Comparison of ENCODE assay signal across 20 cellular contexts in the genomic region with DNA sequence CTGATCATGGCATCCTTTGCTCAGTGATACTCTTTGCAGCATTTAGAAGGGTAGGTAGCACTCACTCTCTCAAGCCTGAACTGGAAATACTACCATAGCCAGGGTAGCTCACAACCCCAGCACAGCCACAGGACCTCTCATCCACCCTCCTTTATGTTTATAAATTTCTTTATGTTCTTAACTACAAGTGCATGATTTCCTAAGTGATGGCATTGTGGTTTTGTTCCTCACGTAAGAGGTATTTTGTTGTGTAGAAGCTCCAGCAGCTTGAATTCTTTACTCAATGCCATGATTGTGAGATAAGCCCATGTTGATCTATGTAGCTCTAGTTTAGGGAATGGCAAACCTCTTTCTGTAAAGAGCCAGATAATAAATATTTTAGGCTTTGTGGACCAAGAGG. TPM values are rescaled to one million over a fixed set of nuclear protein-coding genes. Genes with fewer than 3 reads are reported as not detected.
DNase-seq lines count a peak whose midpoint lies in the region; ATAC-seq and TF ChIP-seq lines count a peak whose summit lies in the region.
"Had no signal": no experiment of that assay in that cellular context is flagged by ENCODE, and none has a peak within 500 bp of the region (broad histone marks: within the 10 kb centered on the region; RNA-seq: fewer than 3 reads in every experiment).

No MANE protein-coding gene starts in this region.

- H3K27ac Mint-ChIP-seq in natural killer cell = no peak overlapping the region
- H3K27ac Mint-ChIP-seq: activated T-helper 1 cell treated with anti-CD3 and anti-CD28 coated beads, Interleukin-12 subunit alpha, Interleukin-12 subunit beta, Interleukin-2, Interleukin-4 antibody, amounts not matched to agents 30 ng/mL and 10 ng/mL and 1 ng/mL, durations not matched to agents 14 hours and 24 hours and 36 hours had no signal

- H3K27ac ChIP-seq in BLaER1 treated with 17β-estradiol and CSF1 and Interleukin-3, amounts not matched to agents 10 nM and 100 nM = peak overlapping the region in 6 of 11 experiments; percentile 41 to 75 (median 58); a peak in 10 of 22 replicates
- peak overlapping the region; percentile 56 for H3K27ac ChIP-seq in KOPT-K1 (ENCODE audit: low read depth, low read length, poor library complexity, severe bottlenecking)
- H3K27ac ChIP-seq in brain microvascular endothelial cell = peak overlapping the region; percentile 34
- H3K27ac ChIP-seq in psoas muscle = peak overlapping the region; percentile 82
- no peak overlapping the region for H3K27ac ChIP-seq in caudate nucleus (ENCODE audit: low read depth, low read length)
- H3K27ac ChIP-seq: esophagus muscularis mucosa had no signal

- in situ Hi-C loops in brain microvascular endothelial cell (cut with HindIII; ENCODE audit: low pct_ligation_motif_present, low sequenced_read_pairs) = loop anchor here (25.0 kb wide), 1 partner anchor 147 kb away; no protein-coding TSS in a partner anchor

- no peak overlapping the region for H3K4me3 ChIP-seq in BLaER1 treated with 17β-estradiol and CSF1 and Interleukin-3, amounts not matched to agents 10 nM and 100 nM
- no peak overlapping the region for H3K4me3 ChIP-seq in brain microvascular endothelial cell (ENCODE audit: low read depth, low read length)
- H3K4me3 ChIP-seq in psoas muscle = no peak overlapping the region
- H3K4me3 ChIP-seq in lower leg skin (ENCODE audit: low read depth, poor library complexity, severe bottlenecking) = no peak overlapping the region
- H3K4me3 ChIP-seq: esophagus muscularis mucosa, skin epidermis had no signal

- no peak for TF ChIP-seq CTCF in brain microvascular endothelial cell (IDR thresholded peaks at IDR 0.05; ENCODE audit: low read depth, low read length, missing control alignments)
- no peak for TF ChIP-seq CTCF in psoas muscle (IDR thresholded peaks at IDR 0.05)
- no peak for TF ChIP-seq CTCF in lower leg skin (IDR thresholded peaks at IDR 0.05)
- no peak for TF ChIP-seq CTCF in natural killer cell (IDR thresholded peaks at IDR 0.05)

- peak overlapping the region in 4 of 11 experiments; percentile 15 to 57 (median 38); a peak in 6 of 22 replicates for H3K9ac ChIP-seq in BLaER1 treated with 17β-estradiol and CSF1 and Interleukin-3, amounts not matched to agents 10 nM and 100 nM

- intact Hi-C loops in psoas muscle (cut with DNase I) (loop anchor here (2.0 to 5.0 kb wide), 3 partner anchors 67 to 141 kb away; a partner anchor contains a TSS), lower leg skin (cut with DNase I; ENCODE audit: low total_unique reads) (loop anchor here (10.0 kb wide), 1 partner anchor 145 kb away; no protein-coding TSS in a partner anchor), natural killer cell (cut with micrococcal nuclease) (loop anchor here (2.0 kb wide), 1 partner anchor 49 kb away; no protein-coding TSS in a partner anchor)

- no peaks in the 10 kb centered on the region for H4K20me1 ChIP-seq in BLaER1 treated with 17β-estradiol and CSF1 and Interleukin-3, amounts not matched to agents 10 nM and 100 nM

- H3K4me2 ChIP-seq in BLaER1 treated with 17β-estradiol and CSF1 and Interleukin-3, amounts not matched to agents 10 nM and 100 nM = peak overlapping the region in 9 of 11 experiments; percentile 68 to 91 (median 81); a peak in 17 of 22 replicates

- H3K4me3 Mint-ChIP-seq in natural killer cell = no peak overlapping the region
- H3K4me3 Mint-ChIP-seq: activated CD4-positive, alpha-beta T cell treated with anti-CD3 and anti-CD28 coated beads, Interleukin-2, amount 10 ng/mL, durations not matched to agents 7 days and 5 days; activated T-helper 1 cell treated with anti-CD3 and anti-CD28 coated beads, Interleukin-12 subunit alpha, Interleukin-12 subunit beta, Interleukin-2, Interleukin-4 antibody, amounts not matched to agents 30 ng/mL and 10 ng/mL and 1 ng/mL, durations not matched to agents 14 hours and 24 hours and 36 hours; neural crest cell had no signal

- ATAC-seq in psoas muscle (no peak), natural killer cell (no peak)

- peaks cover 0 to 5% of the 10 kb centered on the region in 2 donors for H3K27me3 Mint-ChIP-seq in natural killer cell (ENCODE audit: low read depth in 2 of 2)

- H3K9me3 Mint-ChIP-seq in natural killer cell = no peaks in the 10 kb centered on the region
- H3K9me3 Mint-ChIP-seq: activated CD4-positive, alpha-beta T cell treated with anti-CD3 and anti-CD28 coated beads, Interleukin-2, amount 10 ng/mL, durations not matched to agents 7 days and 5 days; activated T-helper 1 cell treated with anti-CD3 and anti-CD28 coated beads, Interleukin-12 subunit alpha, Interleukin-12 subunit beta, Interleukin-2, Interleukin-4 antibody, amounts not matched to agents 30 ng/mL and 10 ng/mL and 1 ng/mL, durations not matched to agents 14 hours and 24 hours and 36 hours; neural crest cell had no signal

- WGBS in psoas muscle, 3 donors = 56 to 94% (median 58%) methylated on average over 1 of the region's 1 CpG
- whole genome bisulfite sequencing in lower leg skin, 2 donors = 80 to 88% methylated on average over 1 of the region's 1 CpG

- no peaks in the 10 kb centered on the region for H3K27me3 ChIP-seq in BLaER1 treated with 17β-estradiol and CSF1 and Interleukin-3, amounts not matched to agents 10 nM and 100 nM
- H3K27me3 ChIP-seq in brain microvascular endothelial cell (replicated peaks) (no peaks in the 10 kb centered on the region), psoas muscle (ENCODE audit: insufficient read depth in 3 of 3, low read length in 2 of 3) (no peaks in the 10 kb centered on the region)
- H3K27me3 ChIP-seq: esophagus muscularis mucosa had no signal

- no peaks in the 10 kb centered on the region for H3K36me3 ChIP-seq in BLaER1 treated with 17β-estradiol and CSF1 and Interleukin-3, amounts not matched to agents 10 nM and 100 nM
- no peaks in the 10 kb centered on the region for H3K36me3 ChIP-seq in KOPT-K1 (ENCODE audit: insufficient read depth, low read length)
- H3K36me3 ChIP-seq in brain microvascular endothelial cell (replicated peaks) = no peaks in the 10 kb centered on the region
- H3K36me3 ChIP-seq in psoas muscle (ENCODE audit: insufficient read depth in 1 of 2, low read depth in 1 of 2) = no peaks in the 10 kb centered on the region
- H3K36me3 ChIP-seq: esophagus muscularis mucosa had no signal

- peaks cover 8 to 10% of the 10 kb centered on the region in 2 donors for H3K4me1 Mint-ChIP-seq in natural killer cell

- peaks cover 0 to 13% (median 9%) of the 10 kb centered on the region in 11 experiments; a peak in 10 of 22 replicates for H3K9me3 ChIP-seq in BLaER1 treated with 17β-estradiol and CSF1 and Interleukin-3, amounts not matched to agents 10 nM and 100 nM (replicated peaks in 1 of 11)
- H3K9me3 ChIP-seq in KOPT-K1 (ENCODE audit: insufficient read depth, low read length, poor library complexity, severe bottlenecking) (no peaks in the 10 kb centered on the region), psoas muscle (no peaks in the 10 kb centered on the region)
- H3K9me3 ChIP-seq: esophagus muscularis mucosa had no signal

- H3K36me3 Mint-ChIP-seq in natural killer cell = no peaks in the 10 kb centered on the region

- H3K4me1 ChIP-seq in BLaER1 treated with 17β-estradiol and CSF1 and Interleukin-3, amounts not matched to agents 10 nM and 100 nM = peaks cover 23 to 46% (median 41%) of the 10 kb centered on the region in 10 experiments
- peaks cover 32% of the 10 kb centered on the region for H3K4me1 ChIP-seq in psoas muscle

- DNase-seq in brain microvascular endothelial cell (peak; percentile 51), psoas muscle (no peak), caudate nucleus (lab: John Stamatoyannopoulos, UW) (no peak), lower leg skin (ENCODE audit: low spot score in 2 of 2) (no peak), natural killer cell (no peak)
- no peak for DNase-seq in activated CD4-positive, alpha-beta T cell treated with anti-CD3 and anti-CD28 coated beads, Interleukin-2, amount 50 U/mL, for 4 hours
- DNase-seq: activated CD4-positive, alpha-beta T cell treated with anti-CD3 and anti-CD28 coated beads, Interleukin-2, amount 10 ng/mL, durations not matched to agents 7 days and 5 days; dermis blood vessel endothelial cell; DMS79; NCI-H1048; stimulated activated naive CD4-positive, alpha-beta T cell treated with Interleukin-2 at 50 U/mL for 16 hours; T1000 had no signal

- no peak for TF ChIP-seq POLR2A in lower leg skin (IDR thresholded peaks at IDR 0.05)

RNA-seq across cellular contexts. Expression of a gene that starts 7.9 kb away (rescaled TPM):
- total RNA-seq in psoas muscle (not detected), lower leg skin (not detected), natural killer cell (not detected)
- polyA plus RNA-seq in psoas muscle = under 1 TPM in 1 of 3 donors, not detected in 2; 0.01 TPM
- total RNA-seq: activated CD4-positive, alpha-beta T cell treated with anti-CD3 and anti-CD28 coated beads, Interleukin-2, amount 10 ng/mL, durations not matched to agents 7 days and 5 days; activated T-helper 1 cell treated with anti-CD3 and anti-CD28 coated beads, Interleukin-12 subunit alpha, Interleukin-12 subunit beta, Interleukin-2, Interleukin-4 antibody, amounts not matched to agents 30 ng/mL and 10 ng/mL and 1 ng/mL, durations not matched to agents 14 hours and 24 hours and 36 hours; dermis blood vessel endothelial cell; esophagus muscularis mucosa; lung microvascular endothelial cell; neural crest cell had no signal
- polyA plus RNA-seq: BJ had no signal

RNA-seq across cellular contexts. Expression of a gene that starts 25.2 kb away (rescaled TPM):
- total RNA-seq in psoas muscle (1 to 10 TPM; 2.0 to 3.8 (median 3.2) TPM), lower leg skin (1 to 10 TPM in 3 of 4 donors, under 1 TPM in 1; 0.91 to 3.9 (median 2.5) TPM), natural killer cell (1 to 10 TPM in 2 of 3 donors, not detected in 1; 1.0 to 1.1 TPM)
- 1 to 10 TPM in 1 of 3 donors, under 1 TPM in 2; 0.73 to 1.9 (median 0.94) TPM for polyA plus RNA-seq in psoas muscle
- total RNA-seq: activated CD4-positive, alpha-beta T cell treated with anti-CD3 and anti-CD28 coated beads, Interleukin-2, amount 10 ng/mL, durations not matched to agents 7 days and 5 days; activated T-helper 1 cell treated with anti-CD3 and anti-CD28 coated beads, Interleukin-12 subunit alpha, Interleukin-12 subunit beta, Interleukin-2, Interleukin-4 antibody, amounts not matched to agents 30 ng/mL and 10 ng/mL and 1 ng/mL, durations not matched to agents 14 hours and 24 hours and 36 hours; neural crest cell had no signal
- polyA plus RNA-seq: BJ had no signal
